1 cellular context compared by ENCODE assay signal in genomic region chr1:160672789-160673695, GRCh38.
TF ChIP-seq lines count a peak whose summit lies in the region.

No MANE protein-coding gene starts in this region.

TF ChIP-seq in H1, 55 proteins besides CTCF, POLR2A, EP300 and RAD21:
- TF ChIP-seq TEAD4 (IDR thresholded peaks at IDR 0.05; ENCODE audit: low read depth, low read length), result no peak
